ENCODE assay signal across 1 cellular context in genomic region chr1:46278807-46279206, GRCh38.
TF ChIP-seq lines count a peak whose summit lies in the region.

No MANE protein-coding gene starts in this region.

TF ChIP-seq in K562, 482 proteins besides CTCF, POLR2A, EP300 and RAD21 (continued from another document):
- TF ChIP-seq POLR2AphosphoS5 (IDR thresholded peaks at IDR 0.05; ENCODE audit: control insufficient read depth, insufficient read depth, low read depth, low read length) (peak; percentile 53; the same call in 1 of the 2 replicates), ZNF24 (IDR thresholded peaks at IDR 0.05) (no peak), HDAC3 (IDR thresholded peaks at IDR 0.05; ENCODE audit: borderline replicate concordance, partially characterized antibody) (no peak), FOS (IDR thresholded peaks at IDR 0.05; ENCODE audit: extremely low read depth, insufficient read length) (no peak), ZNF766 (CRISPR knock-in tag; conservative IDR thresholded peaks at IDR 0.05) (no peak), RBM22 (IDR thresholded peaks at IDR 0.05; ENCODE audit: low read depth, low read length, poor library complexity, severe bottlenecking) (peak; percentile 77), TBL1XR1 (IDR thresholded peaks at IDR 0.05; ENCODE audit: low read length in 2 of 2) (no peak), MEIS2 (IDR thresholded peaks at IDR 0.05; ENCODE audit: partially characterized antibody) (no peak), SLC30A9 (CRISPR knock-in tag; IDR thresholded peaks at IDR 0.05) (no peak), TAF1 (IDR thresholded peaks at IDR 0.05; ENCODE audit: control insufficient read depth, extremely low read depth, insufficient read depth, low read length, severe bottlenecking) (no peak), MECOM (CRISPR knock-in tag; IDR thresholded peaks at IDR 0.05) (no peak), ZNF511 (CRISPR knock-in tag; IDR thresholded peaks at IDR 0.05) (no peak), CBX8 (IDR thresholded peaks at IDR 0.05; ENCODE audit: borderline replicate concordance, extremely low read depth, low read depth, low read length, poor library complexity, severe bottlenecking) (no peak), TRIM24 (IDR thresholded peaks at IDR 0.05) (no peak), TCF3 (CRISPR knock-in tag; IDR thresholded peaks at IDR 0.05) (no peak), CSDE1 (IDR thresholded peaks at IDR 0.05) (no peak), ARID1B (IDR thresholded peaks at IDR 0.05) (no peak), ZNF134 (CRISPR knock-in tag; conservative IDR thresholded peaks at IDR 0.05) (no peak), SUPT5H (IDR thresholded peaks at IDR 0.05) (peak; percentile 59; the same call in 1 of the 2 replicates), JUN (IDR thresholded peaks at IDR 0.05; ENCODE audit: borderline replicate concordance, low read depth, low read length) (no peak), JUN (CRISPR knock-in tag; IDR thresholded peaks at IDR 0.05; ENCODE audit: borderline replicate concordance) (no peak), LARP7 (IDR thresholded peaks at IDR 0.05) (no peak), HMGN3 (IDR thresholded peaks at IDR 0.05; ENCODE audit: borderline replicate concordance, extremely low read depth, insufficient read length, low read depth, low read length) (peak; percentile 27), RBM34 (IDR thresholded peaks at IDR 0.05; ENCODE audit: borderline replicate concordance, insufficient read depth, low read length) (no peak), ZBTB33 (CRISPR knock-in tag; IDR thresholded peaks at IDR 0.05) (peak; percentile 76; the same call in 1 of the 2 replicates), RBFOX2 (IDR thresholded peaks at IDR 0.05; ENCODE audit: low read depth, low read length) (peak; percentile 65), ARID4B (CRISPR knock-in tag; IDR thresholded peaks at IDR 0.05) (0 out of 2 replicates have a peak, but pooled peaks have one; percentile 27), POLR2G (IDR thresholded peaks at IDR 0.05; ENCODE audit: low read depth, low read length) (peak; percentile 79), KLF16 (IDR thresholded peaks at IDR 0.05) (no peak), MCM2 (IDR thresholded peaks at IDR 0.05; ENCODE audit: low read depth) (no peak), RFX5 (IDR thresholded peaks at IDR 0.05; ENCODE audit: low read depth, low read length) (no peak)
- TF ChIP-seq, protein P1, sequence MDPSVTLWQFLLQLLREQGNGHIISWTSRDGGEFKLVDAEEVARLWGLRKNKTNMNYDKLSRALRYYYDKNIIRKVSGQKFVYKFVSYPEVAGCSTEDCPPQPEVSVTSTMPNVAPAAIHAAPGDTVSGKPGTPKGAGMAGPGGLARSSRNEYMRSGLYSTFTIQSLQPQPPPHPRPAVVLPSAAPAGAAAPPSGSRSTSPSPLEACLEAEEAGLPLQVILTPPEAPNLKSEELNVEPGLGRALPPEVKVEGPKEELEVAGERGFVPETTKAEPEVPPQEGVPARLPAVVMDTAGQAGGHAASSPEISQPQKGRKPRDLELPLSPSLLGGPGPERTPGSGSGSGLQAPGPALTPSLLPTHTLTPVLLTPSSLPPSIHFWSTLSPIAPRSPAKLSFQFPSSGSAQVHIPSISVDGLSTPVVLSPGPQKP (CRISPR knock-in tag; IDR thresholded peaks at IDR 0.05): no peak
- TF ChIP-seq, protein P2, sequence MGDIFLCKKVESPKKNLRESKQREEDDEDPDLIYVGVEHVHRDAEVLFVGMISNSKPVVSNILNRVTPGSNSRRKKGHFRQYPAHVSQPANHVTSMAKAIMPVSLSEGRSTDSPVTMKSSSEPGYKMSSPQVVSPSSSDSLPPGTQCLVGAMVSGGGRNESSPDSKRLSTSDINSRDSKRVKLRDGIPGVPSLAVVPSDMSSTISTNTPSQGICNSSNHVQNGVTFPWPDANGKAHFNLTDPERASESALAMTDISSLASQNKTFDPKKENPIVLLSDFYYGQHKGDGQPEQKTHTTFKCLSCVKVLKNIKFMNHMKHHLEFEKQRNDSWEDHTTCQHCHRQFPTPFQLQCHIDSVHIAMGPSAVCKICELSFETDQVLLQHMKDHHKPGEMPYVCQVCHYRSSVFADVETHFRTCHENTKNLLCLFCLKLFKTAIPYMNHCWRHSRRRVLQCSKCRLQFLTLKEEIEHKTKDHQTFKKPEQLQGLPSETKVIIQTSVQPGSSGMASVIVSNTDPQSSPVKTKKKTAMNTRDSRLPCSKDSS (IDR thresholded peaks at IDR 0.05; ENCODE audit: low read depth, partially characterized antibody): no peak
- TF ChIP-seq, protein P3, sequence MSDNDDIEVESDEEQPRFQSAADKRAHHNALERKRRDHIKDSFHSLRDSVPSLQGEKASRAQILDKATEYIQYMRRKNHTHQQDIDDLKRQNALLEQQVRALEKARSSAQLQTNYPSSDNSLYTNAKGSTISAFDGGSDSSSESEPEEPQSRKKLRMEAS (CRISPR knock-in tag; IDR thresholded peaks at IDR 0.05): peak; percentile 41; the same call in 1 of the 2 replicates
- TF ChIP-seq, protein P4, sequence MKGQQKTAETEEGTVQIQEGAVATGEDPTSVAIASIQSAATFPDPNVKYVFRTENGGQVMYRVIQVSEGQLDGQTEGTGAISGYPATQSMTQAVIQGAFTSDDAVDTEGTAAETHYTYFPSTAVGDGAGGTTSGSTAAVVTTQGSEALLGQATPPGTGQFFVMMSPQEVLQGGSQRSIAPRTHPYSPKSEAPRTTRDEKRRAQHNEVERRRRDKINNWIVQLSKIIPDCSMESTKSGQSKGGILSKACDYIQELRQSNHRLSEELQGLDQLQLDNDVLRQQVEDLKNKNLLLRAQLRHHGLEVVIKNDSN (CRISPR knock-in tag; IDR thresholded peaks at IDR 0.05): peak; percentile 10; the same call in 1 of the 2 replicates
